In the genomic region with DNA sequence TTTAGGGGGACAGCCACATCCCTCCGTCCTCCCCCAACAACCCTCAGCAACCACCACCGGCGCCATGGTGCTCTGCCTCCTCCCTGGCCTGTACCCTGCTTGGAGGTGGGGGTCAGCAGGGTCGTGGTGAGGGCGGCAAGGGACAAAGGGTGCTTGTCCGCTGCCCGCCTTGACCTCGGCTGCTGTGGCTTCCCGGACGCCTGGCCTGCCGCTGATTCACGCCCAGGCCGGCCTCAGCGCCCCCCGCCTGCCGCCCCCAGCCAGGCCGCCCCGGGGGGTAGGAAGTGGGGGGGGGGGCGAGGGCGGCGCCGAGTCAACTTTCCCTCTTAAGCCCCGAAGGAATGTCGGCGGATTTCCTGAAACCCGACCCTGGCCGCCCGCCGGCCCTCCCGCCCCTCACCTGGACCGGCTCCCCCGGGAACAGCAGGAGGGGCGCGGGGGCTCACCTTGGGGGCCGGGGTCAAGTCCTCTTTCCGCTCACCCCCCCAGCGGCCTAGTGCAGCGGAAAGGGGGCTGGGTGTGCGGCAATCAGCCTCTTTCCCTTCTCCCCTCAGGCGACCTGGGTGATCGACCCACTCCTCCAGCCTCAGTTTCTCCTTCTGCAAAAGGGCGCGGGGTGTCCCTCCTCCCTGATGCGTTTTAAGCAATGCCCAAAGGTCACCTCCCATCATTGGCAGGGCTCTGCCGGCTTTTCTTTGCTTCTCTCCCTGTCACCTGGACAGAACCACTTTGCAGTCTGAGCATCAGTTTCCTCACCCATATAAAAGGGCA, we compare ENCODE assay signal across 1 cellular context.
A peak's percentile ranks its signal among the peaks of the same experiment; 100 is the strongest.
TF ChIP-seq lines count a peak whose summit lies in the region.

No MANE protein-coding gene starts in this region.

TF ChIP-seq in HepG2, 621 proteins besides CTCF, POLR2A, EP300 and RAD21 (continued from another document and continues in another):
- TF ChIP-seq, protein P1, sequence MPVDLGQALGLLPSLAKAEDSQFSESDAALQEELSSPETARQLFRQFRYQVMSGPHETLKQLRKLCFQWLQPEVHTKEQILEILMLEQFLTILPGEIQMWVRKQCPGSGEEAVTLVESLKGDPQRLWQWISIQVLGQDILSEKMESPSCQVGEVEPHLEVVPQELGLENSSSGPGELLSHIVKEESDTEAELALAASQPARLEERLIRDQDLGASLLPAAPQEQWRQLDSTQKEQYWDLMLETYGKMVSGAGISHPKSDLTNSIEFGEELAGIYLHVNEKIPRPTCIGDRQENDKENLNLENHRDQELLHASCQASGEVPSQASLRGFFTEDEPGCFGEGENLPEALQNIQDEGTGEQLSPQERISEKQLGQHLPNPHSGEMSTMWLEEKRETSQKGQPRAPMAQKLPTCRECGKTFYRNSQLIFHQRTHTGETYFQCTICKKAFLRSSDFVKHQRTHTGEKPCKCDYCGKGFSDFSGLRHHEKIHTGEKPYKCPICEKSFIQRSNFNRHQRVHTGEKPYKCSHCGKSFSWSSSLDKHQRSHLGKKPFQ (CRISPR knock-in tag; IDR thresholded peaks at IDR 0.05; ENCODE audit: insufficient replicate concordance): no peak
- TF ChIP-seq ZNF264 (CRISPR knock-in tag; IDR thresholded peaks at IDR 0.05): no peak
- TF ChIP-seq HMG20B (CRISPR knock-in tag; conservative IDR thresholded peaks at IDR 0.05): no peak; the same call in none of the 2 replicates
- no peak for TF ChIP-seq DBP (CRISPR knock-in tag; IDR thresholded peaks at IDR 0.05; ENCODE audit: not compliant biosample characterization)
- no peak for TF ChIP-seq ZNF12 (CRISPR knock-in tag; IDR thresholded peaks at IDR 0.05)
- TF ChIP-seq, protein P2, sequence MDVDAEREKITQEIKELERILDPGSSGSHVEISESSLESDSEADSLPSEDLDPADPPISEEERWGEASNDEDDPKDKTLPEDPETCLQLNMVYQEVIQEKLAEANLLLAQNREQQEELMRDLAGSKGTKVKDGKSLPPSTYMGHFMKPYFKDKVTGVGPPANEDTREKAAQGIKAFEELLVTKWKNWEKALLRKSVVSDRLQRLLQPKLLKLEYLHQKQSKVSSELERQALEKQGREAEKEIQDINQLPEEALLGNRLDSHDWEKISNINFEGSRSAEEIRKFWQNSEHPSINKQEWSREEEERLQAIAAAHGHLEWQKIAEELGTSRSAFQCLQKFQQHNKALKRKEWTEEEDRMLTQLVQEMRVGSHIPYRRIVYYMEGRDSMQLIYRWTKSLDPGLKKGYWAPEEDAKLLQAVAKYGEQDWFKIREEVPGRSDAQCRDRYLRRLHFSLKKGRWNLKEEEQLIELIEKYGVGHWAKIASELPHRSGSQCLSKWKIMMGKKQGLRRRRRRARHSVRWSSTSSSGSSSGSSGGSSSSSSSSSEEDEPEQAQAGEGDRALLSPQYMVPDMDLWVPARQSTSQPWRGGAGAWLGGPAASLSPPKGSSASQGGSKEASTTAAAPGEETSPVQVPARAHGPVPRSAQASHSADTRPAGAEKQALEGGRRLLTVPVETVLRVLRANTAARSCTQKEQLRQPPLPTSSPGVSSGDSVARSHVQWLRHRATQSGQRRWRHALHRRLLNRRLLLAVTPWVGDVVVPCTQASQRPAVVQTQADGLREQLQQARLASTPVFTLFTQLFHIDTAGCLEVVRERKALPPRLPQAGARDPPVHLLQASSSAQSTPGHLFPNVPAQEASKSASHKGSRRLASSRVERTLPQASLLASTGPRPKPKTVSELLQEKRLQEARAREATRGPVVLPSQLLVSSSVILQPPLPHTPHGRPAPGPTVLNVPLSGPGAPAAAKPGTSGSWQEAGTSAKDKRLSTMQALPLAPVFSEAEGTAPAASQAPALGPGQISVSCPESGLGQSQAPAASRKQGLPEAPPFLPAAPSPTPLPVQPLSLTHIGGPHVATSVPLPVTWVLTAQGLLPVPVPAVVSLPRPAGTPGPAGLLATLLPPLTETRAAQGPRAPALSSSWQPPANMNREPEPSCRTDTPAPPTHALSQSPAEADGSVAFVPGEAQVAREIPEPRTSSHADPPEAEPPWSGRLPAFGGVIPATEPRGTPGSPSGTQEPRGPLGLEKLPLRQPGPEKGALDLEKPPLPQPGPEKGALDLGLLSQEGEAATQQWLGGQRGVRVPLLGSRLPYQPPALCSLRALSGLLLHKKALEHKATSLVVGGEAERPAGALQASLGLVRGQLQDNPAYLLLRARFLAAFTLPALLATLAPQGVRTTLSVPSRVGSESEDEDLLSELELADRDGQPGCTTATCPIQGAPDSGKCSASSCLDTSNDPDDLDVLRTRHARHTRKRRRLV (CRISPR knock-in tag; IDR thresholded peaks at IDR 0.05): no peak
- TF ChIP-seq MAZ (IDR thresholded peaks at IDR 0.05; ENCODE audit: borderline replicate concordance, low read depth, low read length): peak; percentile 36; the same call in 1 of the 2 replicates
- peak; percentile 77 for TF ChIP-seq MAZ (CRISPR knock-in tag; IDR thresholded peaks at IDR 0.05; ENCODE audit: low read depth)
- TF ChIP-seq PHF20 (CRISPR knock-in tag; IDR thresholded peaks at IDR 0.05): peak; percentile 20; the same call in 1 of the 2 replicates
- TF ChIP-seq REST (IDR thresholded peaks at IDR 0.05; ENCODE audit: borderline replicate concordance in 1 of 2, low read depth in 1 of 2, low read length in 2 of 2): no peak
- TF ChIP-seq FOXO1 (CRISPR knock-in tag; IDR thresholded peaks at IDR 0.05): 0 out of 2 replicates have a peak, but pooled peaks have one; percentile 14
- TF ChIP-seq ZNF44 (CRISPR knock-in tag; IDR thresholded peaks at IDR 0.05): no peak
- TF ChIP-seq HIVEP1 (CRISPR knock-in tag; IDR thresholded peaks at IDR 0.05): peak; percentile 34; the same call in 1 of the 2 replicates
- 0 out of 2 replicates have a peak, but pooled peaks have one; percentile 19 for TF ChIP-seq ZNF616 (CRISPR knock-in tag; IDR thresholded peaks at IDR 0.05; ENCODE audit: low read depth)
- peak; percentile 66 for TF ChIP-seq THAP11 (CRISPR knock-in tag; IDR thresholded peaks at IDR 0.05)
- no peak for TF ChIP-seq ZFYVE20 (CRISPR knock-in tag; IDR thresholded peaks at IDR 0.05; ENCODE audit: borderline replicate concordance, low read depth)
- TF ChIP-seq GRHL1 (CRISPR knock-in tag; conservative IDR thresholded peaks at IDR 0.05): no peak
- no peak for TF ChIP-seq PRDM10 (CRISPR knock-in tag; IDR thresholded peaks at IDR 0.05; ENCODE audit: low read depth)
- TF ChIP-seq JUN (CRISPR knock-in tag; IDR thresholded peaks at IDR 0.05): no peak; the same call in 1 of the 2 replicates
- TF ChIP-seq RORA (CRISPR knock-in tag; IDR thresholded peaks at IDR 0.05): no peak
- TF ChIP-seq REL (CRISPR knock-in tag; conservative IDR thresholded peaks at IDR 0.05): no peak
- no peak for TF ChIP-seq ZBED4 (CRISPR knock-in tag; IDR thresholded peaks at IDR 0.05; ENCODE audit: borderline replicate concordance)
- peak; percentile 62; the same call in 1 of the 2 replicates for TF ChIP-seq ZNF768 (CRISPR knock-in tag; IDR thresholded peaks at IDR 0.05)
- TF ChIP-seq ZKSCAN8 (CRISPR knock-in tag; IDR thresholded peaks at IDR 0.05; ENCODE audit: borderline replicate concordance): no peak; the same call in 1 of the 2 replicates
- TF ChIP-seq ZNF772 (CRISPR knock-in tag; IDR thresholded peaks at IDR 0.05): 0 out of 2 replicates have a peak, but pooled peaks have one; percentile 55
- TF ChIP-seq PCBP1 (IDR thresholded peaks at IDR 0.05; ENCODE audit: borderline replicate concordance, low read depth, low read length): no peak
- TF ChIP-seq KMT2A (CRISPR knock-in tag; IDR thresholded peaks at IDR 0.05): no peak
